ENCODE assay signal across 11 cellular contexts in genomic region chr2:203682688-203683130, GRCh38. TPM values are rescaled to one million over a fixed set of nuclear protein-coding genes. Genes with fewer than 3 reads are reported as not detected.
DNase-seq lines count a peak whose midpoint lies in the region; ATAC-seq and TF ChIP-seq lines count a peak whose summit lies in the region.
"Had no signal": no experiment of that assay in that cellular context is flagged by ENCODE, and none has a peak within 500 bp of the region (broad histone marks: within the 10 kb centered on the region; RNA-seq: fewer than 3 reads in every experiment).

No MANE protein-coding gene starts in this region.

- TF ChIP-seq CTCF in chondrocyte (IDR thresholded peaks at IDR 0.05): no peak
- no peak for TF ChIP-seq CTCF in thoracic aorta (IDR thresholded peaks at IDR 0.05)

- no peaks in the 10 kb centered on the region for H3K27me3 ChIP-seq in thoracic aorta (replicated peaks; ENCODE audit: insufficient read depth)

- no peaks in the 10 kb centered on the region for H3K9me3 ChIP-seq in thoracic aorta

- H3K9me3 Mint-ChIP-seq in chondrocyte (ENCODE audit: low read depth): no peaks in the 10 kb centered on the region
- peaks cover 0 to 4% of the 10 kb centered on the region in 2 donors for H3K9me3 Mint-ChIP-seq in stimulated activated naive B cell treated with anti-CD40 and anti-IgM and Interleukin-4, amounts not matched to agents 10 μg/mL and 1 μg/mL and 100 μg/mL, for 72 hours

- H3K36me3 ChIP-seq in thoracic aorta: no peaks in the 10 kb centered on the region

- H3K4me1 Mint-ChIP-seq in chondrocyte (ENCODE audit: low read depth): peaks cover 71% of the 10 kb centered on the region
- peaks cover 7 to 18% of the 10 kb centered on the region in 2 donors for H3K4me1 Mint-ChIP-seq in stimulated activated naive B cell treated with anti-CD40 and anti-IgM and Interleukin-4, amounts not matched to agents 10 μg/mL and 1 μg/mL and 100 μg/mL, for 72 hours

- H3K4me1 ChIP-seq in thoracic aorta (ENCODE audit: control insufficient read depth in 1 of 2, low read depth in 2 of 2): peaks cover 59 to 70% of the 10 kb centered on the region in 2 donors

- DNase-seq in NCI-H460 (ENCODE audit: extremely low read depth, low read depth) (peak; percentile 55), chondrocyte (ENCODE audit: low spot score) (no peak), left kidney (ENCODE audit: low read depth, low spot score) (peak; percentile 46), thoracic aorta (ENCODE audit: low spot score) (no peak)
- no peak for DNase-seq in stimulated activated naive B cell treated with anti-CD40 and anti-IgM and Interleukin-4, amounts not matched to agents 10 μg/mL and 1 μg/mL and 100 μg/mL, for 72 hours
- DNase-seq in activated naive CD4-positive, alpha-beta T cell treated with anti-CD3 and anti-CD28 coated beads, Interleukin-2, amount 50 U/mL, for 16 hours: no peak
- DNase-seq: effector CD8-positive, alpha-beta T cell; GDM1; left colon had no signal

- H3K27ac ChIP-seq in thoracic aorta: peak overlapping the region; percentile 84 to 97

- ATAC-seq in thoracic aorta (ENCODE audit: insufficient number of reproducible peaks, low FRiP score, low read depth) (no peak), HG02588 (IDR thresholded peaks at IDR 0.05; ENCODE audit: unreplicated experiment) (no peak), GM18511 (IDR thresholded peaks at IDR 0.05; ENCODE audit: unreplicated experiment) (no peak)
- ATAC-seq in stimulated activated naive B cell treated with anti-CD40 and anti-IgM and Interleukin-4, amounts not matched to agents 10 μg/mL and 1 μg/mL and 100 μg/mL, for 72 hours (replicated peaks): no peak
- ATAC-seq: left colon had no signal

- no peaks in the 10 kb centered on the region for H3K27me3 Mint-ChIP-seq in chondrocyte (ENCODE audit: low read depth)
- peaks cover 68 to 74% of the 10 kb centered on the region in 2 donors for H3K27me3 Mint-ChIP-seq in stimulated activated naive B cell treated with anti-CD40 and anti-IgM and Interleukin-4, amounts not matched to agents 10 μg/mL and 1 μg/mL and 100 μg/mL, for 72 hours

- peak overlapping the region; percentile 47 for H3K4me3 ChIP-seq in thoracic aorta

- peaks cover 2% of the 10 kb centered on the region for H3K36me3 Mint-ChIP-seq in chondrocyte (ENCODE audit: low read depth)
- H3K36me3 Mint-ChIP-seq in stimulated activated naive B cell treated with anti-CD40 and anti-IgM and Interleukin-4, amounts not matched to agents 10 μg/mL and 1 μg/mL and 100 μg/mL, for 72 hours: peaks cover 1 to 6% of the 10 kb centered on the region in 2 donors

- H3K4me3 Mint-ChIP-seq in chondrocyte (ENCODE audit: unreplicated experiment): no peak overlapping the region
- H3K4me3 Mint-ChIP-seq in stimulated activated naive B cell treated with anti-CD40 and anti-IgM and Interleukin-4, amounts not matched to agents 10 μg/mL and 1 μg/mL and 100 μg/mL, for 72 hours: no peak overlapping the region

- H3K27ac Mint-ChIP-seq in chondrocyte (ENCODE audit: unreplicated experiment): peak overlapping the region; percentile 94
- H3K27ac Mint-ChIP-seq in stimulated activated naive B cell treated with anti-CD40 and anti-IgM and Interleukin-4, amounts not matched to agents 10 μg/mL and 1 μg/mL and 100 μg/mL, for 72 hours: no peak overlapping the region

RNA-seq across cellular contexts. Expression of gene CD28, which starts 23.7 kb away (rescaled TPM):
- 0.06 TPM in 1 of 2 replicates, not detected in the other for total RNA-seq in NCI-H460 (2014; rRNA removed; shearing (Covaris generic))
- not detected in 2 replicates for polyA plus RNA-seq in NCI-H460 (2014; cell fraction: nucleus; rRNA removed)
- total RNA-seq in chondrocyte: 0.05 TPM in 1 of 3 replicates, not detected in the others
- 1 to 10 TPM; 3.5 to 4.3 TPM for total RNA-seq in thoracic aorta

Comparison
In these comparisons a context has a peak if more than half of its experiments do, and no peak if none do; other contexts are left out.
1. DNase-seq: peak in NCI-H460 (single experiment) and left kidney (single experiment); none in chondrocyte (single experiment), thoracic aorta (single experiment), stimulated activated naive B cell treated with anti-CD40 and anti-IgM and Interleukin-4, amounts not matched to agents 10 μg/mL and 1 μg/mL and 100 μg/mL, for 72 hours (single experiment) and activated naive CD4-positive, alpha-beta T cell treated with anti-CD3 and anti-CD28 coated beads, Interleukin-2, amount 50 U/mL, for 16 hours (single experiment).